18 cellular contexts compared by ENCODE assay signal in genomic region chr16:81190667-81191066, GRCh38. TPM values are rescaled to one million over a fixed set of nuclear protein-coding genes. Genes with fewer than 3 reads are reported as not detected.
DNase-seq lines count a peak whose midpoint lies in the region; ATAC-seq and TF ChIP-seq lines count a peak whose summit lies in the region.
"Had no signal": no experiment of that assay in that cellular context is flagged by ENCODE, and none has a peak within 500 bp of the region (broad histone marks: within the 10 kb centered on the region; RNA-seq: fewer than 3 reads in every experiment).

No MANE protein-coding gene starts in this region.

- H3K23ac ChIP-seq in H9 (ENCODE audit: insufficient read length, low read depth, low read length), result no peak overlapping the region

- no peak overlapping the region for H3T11ph ChIP-seq in H9 (ENCODE audit: low read length)

- H2BK120ac ChIP-seq in H9 (ENCODE audit: low read depth, low read length, poor library complexity, severe bottlenecking), result no peak overlapping the region

- no peak overlapping the region for H2AFZ ChIP-seq in H9 (ENCODE audit: low read length)

- H3K23me2 ChIP-seq in H9 (ENCODE audit: insufficient read length, low read depth, low read length, poor library complexity, severe bottlenecking), result no peaks in the 10 kb centered on the region

- H3K36me3 ChIP-seq in subcutaneous abdominal adipose tissue (ENCODE audit: control insufficient read depth in 5 of 5, insufficient read depth in 5 of 5, low read length in 5 of 5), result no peaks in the 10 kb centered on the region
- H3K36me3 ChIP-seq: left ventricle myocardium inferior, sigmoid colon had no signal

- no peaks in the 10 kb centered on the region; the same call in 1 of the 2 replicates for H3K27me3 Mint-ChIP-seq in H9 (ENCODE audit: low read depth)
- H3K27me3 Mint-ChIP-seq in activated CD8-positive, alpha-beta T cell treated with anti-CD3 and anti-CD28 coated beads, Interleukin-2, amount 10 ng/mL, durations not matched to agents 7 days and 5 days (ENCODE audit: low read depth), result no peaks in the 10 kb centered on the region

- H3K27ac ChIP-seq in H9 (ENCODE audit: insufficient read length, low read depth, low read length), result no peak overlapping the region
- H3K27ac ChIP-seq in subcutaneous abdominal adipose tissue (ENCODE audit: low read depth, low read length), result peak overlapping the region; percentile 74
- H3K27ac ChIP-seq: left ventricle myocardium inferior had no signal

- H3K9me3 ChIP-seq in H9 (ENCODE audit: control insufficient read depth, low read depth, low read length) (no peaks in the 10 kb centered on the region), subcutaneous abdominal adipose tissue (ENCODE audit: control insufficient read depth in 5 of 5, low read length in 5 of 5) (peaks cover 0 to 2% (median 0%) of the 10 kb centered on the region in 5 donors)
- H3K9me3 ChIP-seq: left ventricle myocardium inferior, sigmoid colon had no signal

- H3K4me3 ChIP-seq in subcutaneous abdominal adipose tissue (ENCODE audit: low read depth in 1 of 5, low read length in 5 of 5), result no peak overlapping the region
- H3K4me3 ChIP-seq: left ventricle myocardium inferior, sigmoid colon had no signal

- no peaks in the 10 kb centered on the region for H3K79me1 ChIP-seq in H9 (ENCODE audit: insufficient read depth, low read depth, low read length, poor library complexity, severe bottlenecking)

- CTCF ChIA-PET in activated CD8-positive, alpha-beta T cell treated with anti-CD3 and anti-CD28 coated beads, Interleukin-2, amount 10 ng/mL, durations not matched to agents 7 days and 5 days (lab: Charles Lee), result no interaction called here

- H3K4me3 Mint-ChIP-seq in H9, result no peak overlapping the region
- no peak overlapping the region for H3K4me3 Mint-ChIP-seq in activated CD8-positive, alpha-beta T cell treated with anti-CD3 and anti-CD28 coated beads, Interleukin-2, amount 10 ng/mL, durations not matched to agents 7 days and 5 days
- H3K4me3 Mint-ChIP-seq: brain; CD8-positive, alpha-beta T cell; natural killer cell treated with Interleukin-12 subunit alpha and Interleukin-12 subunit beta and Interleukin-15 and Interleukin-18, amount 100 ng/mL, for 72 hours had no signal

- H3K4me1 Mint-ChIP-seq in H9, result no peaks in the 10 kb centered on the region
- no peaks in the 10 kb centered on the region for H3K4me1 Mint-ChIP-seq in activated CD8-positive, alpha-beta T cell treated with anti-CD3 and anti-CD28 coated beads, Interleukin-2, amount 10 ng/mL, durations not matched to agents 7 days and 5 days (ENCODE audit: low read depth)

- H3K56ac ChIP-seq in H9 (ENCODE audit: insufficient read length, low read depth, low read length), result no peak overlapping the region

- WGBS in H9 (ENCODE audit: extremely low coverage, insufficient read length, low lambda C conversion rate), result no CpG with 5 or more reads among the region's 3 CpGs

- H4K5ac ChIP-seq in H9 (ENCODE audit: insufficient read length, low read depth, low read length), result no peak overlapping the region

- H3K4ac ChIP-seq in H9 (ENCODE audit: low read depth, low read length), result no peak overlapping the region

- H3K14ac ChIP-seq in H9 (ENCODE audit: insufficient read depth, low read length), result no peak overlapping the region

- H4K20me1 ChIP-seq in H9 (ENCODE audit: control insufficient read depth, insufficient read depth, insufficient read length), result no peaks in the 10 kb centered on the region

- no peak overlapping the region for H2BK12ac ChIP-seq in H9 (ENCODE audit: insufficient read length, low read depth, low read length)

- no peak overlapping the region for H4K91ac ChIP-seq in H9 (ENCODE audit: insufficient read length, low read depth, low read length)

- no peak overlapping the region for H2AK5ac ChIP-seq in H9 (ENCODE audit: insufficient read length, low read length)

- no peak for TF ChIP-seq CTCF in H9 (conservative IDR thresholded peaks at IDR 0.05)

- no peaks in the 10 kb centered on the region for H3K79me2 ChIP-seq in H9 (ENCODE audit: insufficient read depth, low read length)

- no peak overlapping the region for H2BK5ac ChIP-seq in H9 (ENCODE audit: insufficient read length, low read length)

- ATAC-seq in GM19328 (IDR thresholded peaks at IDR 0.05; ENCODE audit: unreplicated experiment) (no peak), GM19455 (IDR thresholded peaks at IDR 0.05; ENCODE audit: unreplicated experiment) (no peak)
- ATAC-seq in activated CD8-positive, alpha-beta T cell treated with anti-CD3 and anti-CD28 coated beads, Interleukin-2, amount 10 ng/mL, durations not matched to agents 7 days and 5 days, result no peak
- ATAC-seq: CD8-positive, alpha-beta T cell; natural killer cell treated with Interleukin-12 subunit alpha and Interleukin-12 subunit beta and Interleukin-15 and Interleukin-18, amount 100 ng/mL, for 72 hours had no signal

- H3K4me2 ChIP-seq in H9 (ENCODE audit: insufficient read depth, insufficient read length, low read length), result no peak overlapping the region

- H3K18ac ChIP-seq in H9 (ENCODE audit: insufficient read length, low read depth, low read length), result no peak overlapping the region

- POLR2A ChIA-PET in activated CD8-positive, alpha-beta T cell treated with anti-CD3 and anti-CD28 coated beads, Interleukin-2, amount 10 ng/mL, durations not matched to agents 7 days and 5 days (lab: Charles Lee), result no interaction called here

- no peak overlapping the region for H2BK20ac ChIP-seq in H9 (ENCODE audit: low read depth, low read length, poor library complexity, severe bottlenecking)

- H3K36me3 Mint-ChIP-seq in H9 (ENCODE audit: insufficient read depth in 1 of 3, low read depth in 3 of 3), result no peaks in the 10 kb centered on the region
- H3K36me3 Mint-ChIP-seq in activated CD8-positive, alpha-beta T cell treated with anti-CD3 and anti-CD28 coated beads, Interleukin-2, amount 10 ng/mL, durations not matched to agents 7 days and 5 days (ENCODE audit: low read depth), result no peaks in the 10 kb centered on the region
- H3K36me3 Mint-ChIP-seq: brain; CD8-positive, alpha-beta T cell; natural killer cell treated with Interleukin-12 subunit alpha and Interleukin-12 subunit beta and Interleukin-15 and Interleukin-18, amount 100 ng/mL, for 72 hours had no signal

- H3K27me3 ChIP-seq in H9 (ENCODE audit: insufficient read depth, low read length) (no peaks in the 10 kb centered on the region), subcutaneous abdominal adipose tissue (ENCODE audit: control insufficient read depth in 5 of 5, insufficient read depth in 4 of 5, low read length in 5 of 5) (no peaks in the 10 kb centered on the region)
- H3K27me3 ChIP-seq: sigmoid colon had no signal

- H3K27ac Mint-ChIP-seq in H9, result 0 out of 7 replicates have a peak overlapping the region, but pooled peaks of 2 of the 3 experiments have one; percentile 19 to 35
- H3K27ac Mint-ChIP-seq in activated CD8-positive, alpha-beta T cell treated with anti-CD3 and anti-CD28 coated beads, Interleukin-2, amount 10 ng/mL, durations not matched to agents 7 days and 5 days, result no peak overlapping the region
- H3K27ac Mint-ChIP-seq: CD8-positive, alpha-beta T cell; natural killer cell treated with Interleukin-12 subunit alpha and Interleukin-12 subunit beta and Interleukin-15 and Interleukin-18, amount 100 ng/mL, for 72 hours had no signal

- no peak overlapping the region for H2BK15ac ChIP-seq in H9 (ENCODE audit: low read depth, low read length)

- H4K8ac ChIP-seq in H9 (replicated peaks; ENCODE audit: insufficient read length, low read depth, low read length), result no peak overlapping the region

- no peak for DNase-seq in H9
- peak; percentile 56 for DNase-seq in SW480 (ENCODE audit: low spot score)
- peak; percentile 17 for DNase-seq in fibroblast of peridontal ligament (ENCODE audit: extremely low read depth)
- DNase-seq in activated gamma-delta T cell (lab: John Stamatoyannopoulos, UW), result no peak
- no peak for DNase-seq in activated CD8-positive, alpha-beta T cell treated with anti-CD3 and anti-CD28 coated beads, Interleukin-2, amount 10 ng/mL, durations not matched to agents 7 days and 5 days
- DNase-seq: activated naive CD4-positive, alpha-beta T cell; CD8-positive, alpha-beta T cell; left ventricle myocardium inferior; NCI-H146; NCI-H526; SHP77; sigmoid colon; stimulated activated naive CD4-positive, alpha-beta T cell treated with Interleukin-2 at 50 U/mL for 16 hours had no signal

- H3K9ac ChIP-seq in H9 (ENCODE audit: extremely low read depth, insufficient read length, low read length), result no peak overlapping the region
- no peak overlapping the region for H3K9ac ChIP-seq in subcutaneous abdominal adipose tissue (ENCODE audit: low read length in 5 of 5)

- H3K4me1 ChIP-seq in H9 (ENCODE audit: insufficient read depth, low read length) (no peaks in the 10 kb centered on the region), subcutaneous abdominal adipose tissue (ENCODE audit: control insufficient read depth in 5 of 5, insufficient read depth in 5 of 5, low read length in 5 of 5) (peaks cover 0 to 35% (median 27%) of the 10 kb centered on the region in 5 donors)

- H3K9me3 Mint-ChIP-seq in H9, result no peaks in the 10 kb centered on the region
- no peaks in the 10 kb centered on the region for H3K9me3 Mint-ChIP-seq in activated CD8-positive, alpha-beta T cell treated with anti-CD3 and anti-CD28 coated beads, Interleukin-2, amount 10 ng/mL, durations not matched to agents 7 days and 5 days (ENCODE audit: insufficient read depth)
- H3K9me3 Mint-ChIP-seq: brain; CD8-positive, alpha-beta T cell; natural killer cell treated with Interleukin-12 subunit alpha and Interleukin-12 subunit beta and Interleukin-15 and Interleukin-18, amount 100 ng/mL, for 72 hours had no signal

RNA-seq across cellular contexts. Expression of gene BCO1, which starts 47.8 kb away (rescaled TPM):
- total RNA-seq in H9 (2021), result not detected in 2 replicates
- not detected for total RNA-seq in activated CD8-positive, alpha-beta T cell treated with anti-CD3 and anti-CD28 coated beads, Interleukin-2, amount 10 ng/mL, durations not matched to agents 7 days and 5 days
- total RNA-seq: CD8-positive, alpha-beta T cell; left ventricle myocardium inferior; natural killer cell treated with Interleukin-12 subunit alpha and Interleukin-12 subunit beta and Interleukin-15 and Interleukin-18, amount 100 ng/mL, for 72 hours had no signal

Comparison
In these comparisons a context has a peak if more than half of its experiments do, and no peak if none do; other contexts are left out.
1. DNase-seq: peak in SW480 (single experiment) and fibroblast of peridontal ligament (single experiment); none in H9 (single experiment), activated gamma-delta T cell (single experiment) and activated CD8-positive, alpha-beta T cell treated with anti-CD3 and anti-CD28 coated beads, Interleukin-2, amount 10 ng/mL, durations not matched to agents 7 days and 5 days (single experiment).